9 cellular contexts compared by ENCODE assay signal in the genomic region with DNA sequence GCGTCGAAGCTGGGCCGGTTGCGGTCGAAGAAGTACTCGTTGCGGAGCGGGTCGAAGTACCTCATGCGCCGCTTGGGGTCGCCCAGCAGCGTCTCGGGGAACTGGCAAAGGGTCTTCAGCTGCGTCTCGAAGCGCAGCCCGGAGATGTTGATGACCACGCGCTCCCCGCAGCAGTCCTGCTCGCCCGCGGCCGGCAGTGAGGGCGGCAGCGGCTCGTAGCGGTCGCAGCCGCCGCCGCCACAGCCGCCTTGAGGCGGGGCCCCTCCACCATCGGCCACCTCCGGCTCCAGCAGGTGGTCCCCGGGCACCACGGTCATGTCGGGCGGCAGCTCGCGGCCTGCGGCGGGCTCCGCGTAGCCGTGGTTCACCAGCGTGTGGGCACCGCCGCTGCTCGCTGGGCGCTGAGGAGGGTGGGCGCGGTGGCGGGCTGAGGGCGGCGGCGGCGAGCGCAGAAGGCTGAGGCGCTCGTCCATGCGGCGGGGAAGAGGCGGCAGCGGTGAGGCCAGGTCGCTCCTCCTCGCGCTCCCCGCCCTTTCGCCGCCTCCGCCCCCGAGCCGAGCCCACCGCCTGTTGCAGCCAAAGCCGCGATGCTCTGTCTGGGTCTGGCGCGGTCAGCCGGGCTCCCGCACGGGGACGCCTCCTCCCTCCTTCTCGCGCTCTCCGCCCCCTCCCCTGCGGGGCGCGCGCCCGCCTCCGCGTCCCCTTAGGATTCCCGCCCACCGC. TPM values are rescaled to one million over a fixed set of nuclear protein-coding genes. Genes with fewer than 3 reads are reported as not detected.
DNase-seq lines count a peak whose midpoint lies in the region; ATAC-seq lines count a peak whose summit lies in the region.
"Had no signal": no experiment of that assay in that cellular context is flagged by ENCODE, and none has a peak within 500 bp of the region (broad histone marks: within the 10 kb centered on the region; RNA-seq: fewer than 3 reads in every experiment).

A gene (minus strand): TSS at position 604 of the 723 bp plus-strand sequence. CDS start 131 bp downstream, at position 473.

- peak within 1 kb of the TSS; percentile 96 for H3K27ac ChIP-seq in CD4-positive, CD25-positive, alpha-beta regulatory T cell (ENCODE audit: insufficient read depth, low read length, poor library complexity, severe bottlenecking)

- POLR2A ChIA-PET in activated naive CD8-positive, alpha-beta T cell treated with anti-CD3 and anti-CD28 coated beads, Interleukin-2, amount 10 ng/mL, durations not matched to agents 7 days and 5 days (lab: Charles Lee): interaction anchor here (0.6 to 4.9 kb wide), 14 partner anchors 16 to 205 kb away, joined by 3 to 70 read pairs (median 13); a partner anchor contains a TSS

- peaks cover 46% of the 10 kb centered on the region for H3K4me1 ChIP-seq in CD4-positive, CD25-positive, alpha-beta regulatory T cell (ENCODE audit: control insufficient read depth, insufficient read depth, low read length, poor library complexity, severe bottlenecking)

- H3K9me3 Mint-ChIP-seq in CD4-positive, CD25-positive, alpha-beta regulatory T cell: peaks cover 0 to 3% (median 0%) of the 10 kb centered on the region in 7 donors
- H3K9me3 Mint-ChIP-seq in activated naive CD8-positive, alpha-beta T cell treated with anti-CD3 and anti-CD28 coated beads, Interleukin-2, amount 10 ng/mL, durations not matched to agents 7 days and 5 days: no peaks in the 10 kb centered on the region

- peak within 1 kb of the TSS; percentile 92 to 100 (median 96) for H3K4me3 Mint-ChIP-seq in CD4-positive, CD25-positive, alpha-beta regulatory T cell
- H3K4me3 Mint-ChIP-seq in activated naive CD8-positive, alpha-beta T cell treated with anti-CD3 and anti-CD28 coated beads, Interleukin-2, amount 10 ng/mL, durations not matched to agents 7 days and 5 days: peak within 1 kb of the TSS; percentile 100

- H3K36me3 ChIP-seq in CD4-positive, CD25-positive, alpha-beta regulatory T cell (ENCODE audit: control insufficient read depth, insufficient read depth, low read length): no peaks in the 10 kb centered on the region

- peak within 1 kb of the TSS; percentile 95 to 100 (median 98) for H3K27ac Mint-ChIP-seq in CD4-positive, CD25-positive, alpha-beta regulatory T cell
- H3K27ac Mint-ChIP-seq in activated naive CD8-positive, alpha-beta T cell treated with anti-CD3 and anti-CD28 coated beads, Interleukin-2, amount 10 ng/mL, durations not matched to agents 7 days and 5 days: peak within 1 kb of the TSS; percentile 99

- H3K9me3 ChIP-seq in CD4-positive, CD25-positive, alpha-beta regulatory T cell (ENCODE audit: control insufficient read depth in 2 of 2, low read length in 2 of 2): no peaks in the 10 kb centered on the region

- no peaks in the 10 kb centered on the region for H3K27me3 ChIP-seq in CD4-positive, CD25-positive, alpha-beta regulatory T cell (ENCODE audit: control insufficient read depth, insufficient read depth, low read length)

- peak within 1 kb of the TSS; percentile 99 for H3K4me3 ChIP-seq in CD4-positive, CD25-positive, alpha-beta regulatory T cell (ENCODE audit: low read depth, low read length)

- H3K4me1 Mint-ChIP-seq in CD4-positive, CD25-positive, alpha-beta regulatory T cell: peaks cover 22 to 52% (median 38%) of the 10 kb centered on the region in 4 donors
- H3K4me1 Mint-ChIP-seq in activated naive CD8-positive, alpha-beta T cell treated with anti-CD3 and anti-CD28 coated beads, Interleukin-2, amount 10 ng/mL, durations not matched to agents 7 days and 5 days: peaks cover 31% of the 10 kb centered on the region

- H3K36me3 Mint-ChIP-seq in CD4-positive, CD25-positive, alpha-beta regulatory T cell: peaks cover 32% of the 10 kb centered on the region
- peaks cover 32% of the 10 kb centered on the region for H3K36me3 Mint-ChIP-seq in activated naive CD8-positive, alpha-beta T cell treated with anti-CD3 and anti-CD28 coated beads, Interleukin-2, amount 10 ng/mL, durations not matched to agents 7 days and 5 days

- peak; percentile 32 to 39 for ATAC-seq in CD4-positive, CD25-positive, alpha-beta regulatory T cell (ENCODE audit: low read depth in 2 of 2)
- ATAC-seq in HG02588 (IDR thresholded peaks at IDR 0.05; ENCODE audit: unreplicated experiment): peak; percentile 35
- peak; percentile 35 for ATAC-seq in activated naive CD8-positive, alpha-beta T cell treated with anti-CD3 and anti-CD28 coated beads, Interleukin-2, amount 10 ng/mL, durations not matched to agents 7 days and 5 days (ENCODE audit: low read depth)

- no peaks in the 10 kb centered on the region for H3K27me3 Mint-ChIP-seq in CD4-positive, CD25-positive, alpha-beta regulatory T cell
- no peaks in the 10 kb centered on the region for H3K27me3 Mint-ChIP-seq in activated naive CD8-positive, alpha-beta T cell treated with anti-CD3 and anti-CD28 coated beads, Interleukin-2, amount 10 ng/mL, durations not matched to agents 7 days and 5 days

- peak; percentile 63 to 68 (median 65) for DNase-seq in CD4-positive, CD25-positive, alpha-beta regulatory T cell
- DNase-seq in SK-N-DZ (ENCODE audit: low spot score): peak; percentile 44
- DNase-seq in activated naive CD8-positive, alpha-beta T cell treated with anti-CD3 and anti-CD28 coated beads, Interleukin-2, amount 10 ng/mL, durations not matched to agents 7 days and 5 days: peak; percentile 82
- peak; percentile 80 for DNase-seq in islet precursor cell
- peak; percentile 57 for DNase-seq in stimulated activated CD4-positive, alpha-beta T cell treated with anti-CD3 and anti-CD28 coated beads, Interleukin-1b, Interleukin-23, amount 100 ng/mL, for 48 hours
- DNase-seq in NCI-H446 treated with DMSO at 0.1 percent for 48 hours (lab: John Stamatoyannopoulos, UW): no peak
- no peak for DNase-seq in pons (ENCODE audit: low spot score)

RNA-seq across cellular contexts. Expression of the gene that starts here (rescaled TPM):
- total RNA-seq in CD4-positive, CD25-positive, alpha-beta regulatory T cell: 120 TPM
- polyA plus RNA-seq in CD4-positive, CD25-positive, alpha-beta regulatory T cell: 10 to 100 TPM; 61.6 to 87.5 (median 84.9) TPM
- polyA plus RNA-seq in SK-N-DZ (2014; cell fraction: cytosol; rRNA removed): 0.07 and 0.09 TPM in 2 replicates
- polyA plus RNA-seq in SK-N-DZ (2014; cell fraction: nucleus; rRNA removed): 0.18 TPM in 1 of 2 replicates, not detected in the other
- total RNA-seq in activated naive CD8-positive, alpha-beta T cell treated with anti-CD3 and anti-CD28 coated beads, Interleukin-2, amount 10 ng/mL, durations not matched to agents 7 days and 5 days: 10 to 100 TPM; 68.4 to 74.0 TPM
- total RNA-seq: lung microvascular endothelial cell had no signal

Comparison
In these comparisons a context has a peak if more than half of its experiments do, and no peak if none do; other contexts are left out.
1. DNase-seq: peak in CD4-positive, CD25-positive, alpha-beta regulatory T cell (3 of 3), SK-N-DZ (single experiment), activated naive CD8-positive, alpha-beta T cell treated with anti-CD3 and anti-CD28 coated beads, Interleukin-2, amount 10 ng/mL, durations not matched to agents 7 days and 5 days (single experiment), islet precursor cell (single experiment) and stimulated activated CD4-positive, alpha-beta T cell treated with anti-CD3 and anti-CD28 coated beads, Interleukin-1b, Interleukin-23, amount 100 ng/mL, for 48 hours (single experiment); none in NCI-H446 treated with DMSO at 0.1 percent for 48 hours (single experiment) and pons (single experiment).
2. Peak in every context shown above with its lines, with median percentiles within 50 percentile points of each other: ATAC-seq.